ENCODE assay signal across 28 cellular contexts in the genomic region with DNA sequence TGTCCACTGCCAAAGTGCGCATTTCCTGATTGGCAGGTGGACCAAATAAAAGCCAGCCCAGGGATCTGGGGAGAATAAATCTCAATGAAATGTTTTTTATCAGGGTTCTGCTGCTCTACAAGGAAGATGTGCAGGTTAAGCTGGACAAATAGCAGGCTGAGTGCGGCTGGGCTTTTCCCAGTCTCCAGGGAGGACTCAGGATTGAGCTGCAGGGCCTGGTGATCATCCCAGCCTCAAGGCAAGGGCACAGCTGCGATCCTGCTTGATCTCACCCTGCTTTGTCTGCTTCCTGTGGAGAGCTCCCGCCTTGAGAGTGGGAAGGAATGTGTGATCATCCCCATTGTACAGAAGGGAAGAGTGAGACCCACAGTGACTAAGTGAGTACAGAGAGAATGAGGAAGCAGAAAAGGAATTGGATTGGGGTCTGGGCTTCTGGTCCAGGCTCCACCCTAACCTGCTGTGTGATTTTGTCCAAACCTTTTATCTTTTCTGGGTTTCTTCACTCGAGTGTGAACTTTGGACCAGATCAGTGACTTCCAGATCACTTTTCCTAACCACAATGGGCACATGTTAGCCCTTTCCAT.
"Had no signal": no experiment of that assay in that cellular context is flagged by ENCODE, and none has a peak within 500 bp of the region (broad histone marks: within the 10 kb centered on the region; RNA-seq: fewer than 3 reads in every experiment).

No MANE protein-coding gene starts in this region.

- H3K4me3 Mint-ChIP-seq: immature natural killer cell; naive thymus-derived CD8-positive, alpha-beta T cell; nephron progenitor cell; neural progenitor cell; stimulated activated effector memory CD8-positive, alpha-beta T cell treated with anti-CD3 and anti-CD28 coated beads, Interleukin-12 subunit alpha, Interleukin-12 subunit beta, amount 100 ng/mL, for 72 hours; stimulated activated naive CD8-positive, alpha-beta T cell treated with anti-CD3 and anti-CD28 coated beads, Interleukin-15, Interleukin-2, amounts not matched to agents 100 ng/mL and 50 ng/mL, for 24 hours had no signal

- H3K27me3 ChIP-seq: neural progenitor cell, ovary, uterus had no signal

- H3K4me3 ChIP-seq: left lung, lower lobe of right lung, neural progenitor cell, ovary, prostate gland, sigmoid colon, spleen, suprapubic skin, thoracic aorta, tibial artery, uterus had no signal

- H3K4me2 ChIP-seq: neural progenitor cell had no signal

- H2AFZ ChIP-seq: neural progenitor cell had no signal

- H3K4me1 Mint-ChIP-seq: immature natural killer cell; naive thymus-derived CD8-positive, alpha-beta T cell; nephron progenitor cell; neural progenitor cell had no signal

- H3K9ac ChIP-seq: neural progenitor cell had no signal

- H3K9me3 Mint-ChIP-seq: naive thymus-derived CD8-positive, alpha-beta T cell; nephron progenitor cell; neural progenitor cell; stimulated activated effector memory CD8-positive, alpha-beta T cell treated with anti-CD3 and anti-CD28 coated beads, Interleukin-12 subunit alpha, Interleukin-12 subunit beta, amount 100 ng/mL, for 72 hours; stimulated activated naive CD8-positive, alpha-beta T cell treated with anti-CD3 and anti-CD28 coated beads, Interleukin-15, Interleukin-2, amounts not matched to agents 100 ng/mL and 50 ng/mL, for 24 hours had no signal

- ATAC-seq: left colon; left lung; lower lobe of right lung; naive thymus-derived CD8-positive, alpha-beta T cell; right cardiac atrium; stimulated activated effector memory CD8-positive, alpha-beta T cell treated with anti-CD3 and anti-CD28 coated beads, Interleukin-12 subunit alpha, Interleukin-12 subunit beta, amount 100 ng/mL, for 72 hours had no signal

- H3K4me1 ChIP-seq: left lung, lower lobe of right lung, neural progenitor cell, prostate gland, sigmoid colon, spleen, suprapubic skin, tibial artery, uterus had no signal

- H3K27ac ChIP-seq: left lung, lower lobe of right lung, neural progenitor cell, ovary, prostate gland, sigmoid colon, spleen, suprapubic skin, thoracic aorta, tibial artery, uterus had no signal

- DNase-seq: hypothalamus; immature natural killer cell; kidney; left colon; left lung; lower lobe of right lung; mammary epithelial cell; mesenchymal stem cell; naive thymus-derived CD8-positive, alpha-beta T cell; nephron progenitor cell; ovary; retina; right cardiac atrium; sigmoid colon; small intestine; spleen; stimulated activated CD4-positive, alpha-beta T cell treated with anti-CD3 and anti-CD28 coated beads, Interleukin-4, amount 100 ng/mL, for 24 hours; stimulated activated naive CD4-positive, alpha-beta T cell; tibial artery; trophoblast cell; uterus had no signal

- H3K27ac Mint-ChIP-seq: immature natural killer cell; naive thymus-derived CD8-positive, alpha-beta T cell; nephron progenitor cell; neural progenitor cell; stimulated activated effector memory CD8-positive, alpha-beta T cell treated with anti-CD3 and anti-CD28 coated beads, Interleukin-12 subunit alpha, Interleukin-12 subunit beta, amount 100 ng/mL, for 72 hours; stimulated activated naive CD8-positive, alpha-beta T cell treated with anti-CD3 and anti-CD28 coated beads, Interleukin-15, Interleukin-2, amounts not matched to agents 100 ng/mL and 50 ng/mL, for 24 hours had no signal

- FAIRE-seq: islet of Langerhans, kidney, small intestine had no signal

- H3K36me3 ChIP-seq: left lung, lower lobe of right lung, neural progenitor cell, ovary, prostate gland, sigmoid colon, spleen, suprapubic skin, thoracic aorta, tibial artery, uterus had no signal

- H3K36me3 Mint-ChIP-seq: immature natural killer cell; naive thymus-derived CD8-positive, alpha-beta T cell; neural progenitor cell; stimulated activated effector memory CD8-positive, alpha-beta T cell treated with anti-CD3 and anti-CD28 coated beads, Interleukin-12 subunit alpha, Interleukin-12 subunit beta, amount 100 ng/mL, for 72 hours had no signal

- H3K9me3 ChIP-seq: left lung, lower lobe of right lung, ovary, prostate gland, sigmoid colon, spleen, suprapubic skin, thoracic aorta, tibial artery, uterus had no signal
